9 cellular contexts compared by ENCODE assay signal in genomic region chr5:134410822-134411221, GRCh38. TPM values are rescaled to one million over a fixed set of nuclear protein-coding genes. Genes with fewer than 3 reads are reported as not detected.
DNase-seq lines count a peak whose midpoint lies in the region; ATAC-seq and TF ChIP-seq lines count a peak whose summit lies in the region.
"Had no signal": no experiment of that assay in that cellular context is flagged by ENCODE, and none has a peak within 500 bp of the region (broad histone marks: within the 10 kb centered on the region; RNA-seq: fewer than 3 reads in every experiment).

No MANE protein-coding gene starts in this region.

- TSS peak; percentile 66 for BruUV-seq in MCF 10A (replicated peaks; lab: Mats Ljungman, UMichigan)

- no peak for DNase-seq in stimulated activated naive CD8-positive, alpha-beta T cell treated with anti-CD3 and anti-CD28 coated beads, Interleukin-15, Interleukin-2, amounts not matched to agents 100 U/mL and 50 U/mL, for 24 hours
- DNase-seq in MCF 10A (ENCODE audit: unreplicated experiment) (no peak), cortex of kidney (lab: John Stamatoyannopoulos, UW) (no peak), HCEC 1CT (no peak)
- DNase-seq in stimulated activated naive CD4-positive, alpha-beta T cell (lab: John Stamatoyannopoulos, UW), result no peak
- DNase-seq: effector CD8-positive, alpha-beta T cell had no signal

- peaks cover 21% of the 10 kb centered on the region for H3K4me1 ChIP-seq in mononuclear cell (ENCODE audit: insufficient read depth, low read length)

- TF ChIP-seq CTCF in MCF 10A (IDR thresholded peaks at IDR 0.05; ENCODE audit: unreplicated experiment), result no peak

- peak overlapping the region; percentile 96 for H3K4me3 Mint-ChIP-seq in stimulated activated naive CD8-positive, alpha-beta T cell treated with anti-CD3 and anti-CD28 coated beads, Interleukin-15, Interleukin-2, amounts not matched to agents 100 ng/mL and 50 ng/mL, for 24 hours
- peak overlapping the region; percentile 96 for H3K4me3 Mint-ChIP-seq in MCF 10A (ENCODE audit: unreplicated experiment)

- CTCF ChIA-PET in MCF 10A (lab: Yijun Ruan, JAX), result interaction anchor here (0.6 to 8.5 kb wide), 48 partner anchors 7 to 494 kb away, joined by 3 to 86 read pairs (median 4); partner anchors contain the start of genes PCBD2 and UBE2B

- H3K27me3 ChIP-seq in mononuclear cell (ENCODE audit: insufficient read depth, low read length), result no peaks in the 10 kb centered on the region

- H3K9me3 ChIP-seq in mononuclear cell (ENCODE audit: low read depth, low read length), result no peaks in the 10 kb centered on the region

- POLR2A ChIA-PET in MCF 10A (lab: Yijun Ruan, JAX), result interaction anchor here (0.5 to 9.8 kb wide), 33 partner anchors 8 to 493 kb away, joined by 3 to 147 read pairs (median 6); partner anchors contain the start of genes JADE2, SKP1 and UBE2B

- H3K4me3 ChIP-seq in mononuclear cell (ENCODE audit: low read length), result peak overlapping the region; percentile 68

- H3K27me3 Mint-ChIP-seq in stimulated activated naive CD8-positive, alpha-beta T cell treated with anti-CD3 and anti-CD28 coated beads, Interleukin-15, Interleukin-2, amounts not matched to agents 100 ng/mL and 50 ng/mL, for 24 hours, result no peaks in the 10 kb centered on the region
- no peaks in the 10 kb centered on the region for H3K27me3 Mint-ChIP-seq in MCF 10A (ENCODE audit: insufficient read depth, unreplicated experiment)

- peak overlapping the region; percentile 80 for H3K27ac Mint-ChIP-seq in stimulated activated naive CD8-positive, alpha-beta T cell treated with anti-CD3 and anti-CD28 coated beads, Interleukin-15, Interleukin-2, amounts not matched to agents 100 ng/mL and 50 ng/mL, for 24 hours
- peak overlapping the region; percentile 91 for H3K27ac Mint-ChIP-seq in MCF 10A (ENCODE audit: low read depth, unreplicated experiment)

- no peaks in the 10 kb centered on the region for H3K9me3 Mint-ChIP-seq in stimulated activated naive CD8-positive, alpha-beta T cell treated with anti-CD3 and anti-CD28 coated beads, Interleukin-15, Interleukin-2, amounts not matched to agents 100 ng/mL and 50 ng/mL, for 24 hours
- no peaks in the 10 kb centered on the region for H3K9me3 Mint-ChIP-seq in MCF 10A (ENCODE audit: unreplicated experiment)

- no peak for ATAC-seq in stimulated activated naive CD8-positive, alpha-beta T cell treated with anti-CD3 and anti-CD28 coated beads, Interleukin-15, Interleukin-2, amounts not matched to agents 100 U/mL and 50 U/mL, for 24 hours
- no peak for ATAC-seq in HG03025 (IDR thresholded peaks at IDR 0.05; ENCODE audit: low FRiP score, unreplicated experiment)

- peaks cover 54% of the 10 kb centered on the region for H3K4me1 Mint-ChIP-seq in stimulated activated naive CD8-positive, alpha-beta T cell treated with anti-CD3 and anti-CD28 coated beads, Interleukin-15, Interleukin-2, amounts not matched to agents 100 ng/mL and 50 ng/mL, for 24 hours (ENCODE audit: low read depth)
- H3K4me1 Mint-ChIP-seq in MCF 10A (ENCODE audit: insufficient read depth, unreplicated experiment), result peaks cover 37% of the 10 kb centered on the region

- intact Hi-C loops in MCF 10A (cut with micrococcal nuclease), result loop anchor here (1.0 to 2.0 kb wide), 4 partner anchors 24 to 166 kb away; no protein-coding TSS in a partner anchor

- peaks cover 21% of the 10 kb centered on the region for H3K36me3 Mint-ChIP-seq in stimulated activated naive CD8-positive, alpha-beta T cell treated with anti-CD3 and anti-CD28 coated beads, Interleukin-15, Interleukin-2, amounts not matched to agents 100 ng/mL and 50 ng/mL, for 24 hours (ENCODE audit: low read depth)
- peaks cover 33% of the 10 kb centered on the region for H3K36me3 Mint-ChIP-seq in MCF 10A (ENCODE audit: insufficient read depth, unreplicated experiment)

RNA-seq across cellular contexts. Expression of gene CDKN2AIPNL, which starts 0.9 kb away (rescaled TPM):
- total RNA-seq in MCF 10A (2022) (75.1 and 82.4 TPM in 2 replicates), mononuclear cell (13.0 TPM)

RNA-seq across cellular contexts. Expression of gene UBE2B, which starts 39.5 kb away (rescaled TPM):
- total RNA-seq in MCF 10A (2022) (178 and 186 TPM in 2 replicates), mononuclear cell (83.7 TPM)

RNA-seq across cellular contexts. Expression of gene CDKL3, which starts 43.9 kb away (rescaled TPM):
- total RNA-seq in MCF 10A (2022) (9.0 and 12.8 TPM in 2 replicates), mononuclear cell (0.63 TPM)
